In genomic region chr3:57434041-57434440, GRCh38 we compare ENCODE assay signal across 9 cellular contexts.
DNase-seq lines count a peak whose midpoint lies in the region; ATAC-seq and TF ChIP-seq lines count a peak whose summit lies in the region.
"Had no signal": no experiment of that assay in that cellular context is flagged by ENCODE, and none has a peak within 500 bp of the region (broad histone marks: within the 10 kb centered on the region; RNA-seq: fewer than 3 reads in every experiment).

No MANE protein-coding gene starts in this region.

- ATAC-seq in PC-3, result peak; percentile 92
- no peak for ATAC-seq in HG03521 (IDR thresholded peaks at IDR 0.05; ENCODE audit: unreplicated experiment)

- 49% methylated on average over 4 of the region's 4 CpGs for WGBS in esophagus muscularis mucosa

- H3K4me3 ChIP-seq in GM12875 (ENCODE audit: low read depth, low read length) (no peak overlapping the region), PC-3 (ENCODE audit: low read length) (no peak overlapping the region), esophagus muscularis mucosa (no peak overlapping the region)

- DNase-seq in PC-3, result peak; percentile 84
- peak; percentile 49 for DNase-seq in fibroblast of peridontal ligament (ENCODE audit: extremely low read depth)
- DNase-seq in NCI-H2029 (lab: John Stamatoyannopoulos, UW), result no peak
- DNase-seq in nucleus accumbens (lab: John Stamatoyannopoulos, UW), result no peak
- DNase-seq in esophagus muscularis mucosa (ENCODE audit: extremely low spot score), result no peak
- DNase-seq: activated CD4-positive, CD25-positive, alpha-beta regulatory T cell had no signal

- H3K4me1 ChIP-seq in PC-3 (ENCODE audit: insufficient read depth, low read length), result no peaks in the 10 kb centered on the region
- no peaks in the 10 kb centered on the region for H3K4me1 ChIP-seq in esophagus muscularis mucosa

- no peaks in the 10 kb centered on the region for H4K20me1 ChIP-seq in PC-3 (ENCODE audit: low read length)

- POLR2A ChIA-PET in PC-3 (lab: Charles Lee; ENCODE audit: unreplicated experiment), result no interaction called here

- intact Hi-C loops in PC-3 (cut with micrococcal nuclease), result loop anchor here (1.0 to 5.0 kb wide), 4 partner anchors 37 to 332 kb away; partner anchors contain the start of gene APPL1
- intact Hi-C loops in esophagus muscularis mucosa (cut with DNase I), result no loop called here

- no peak for TF ChIP-seq POLR2A in esophagus muscularis mucosa (IDR thresholded peaks at IDR 0.05; ENCODE audit: low read depth)

- no peaks in the 10 kb centered on the region for H3F3A ChIP-seq in PC-3 (ENCODE audit: low read length, unreplicated experiment)

- no peak overlapping the region for H2AFZ ChIP-seq in PC-3 (ENCODE audit: low read length)

- no peaks in the 10 kb centered on the region for H3K9me2 ChIP-seq in PC-3 (replicated peaks; ENCODE audit: low read length)

- H3K27ac ChIP-seq in 22Rv1, result no peak overlapping the region
- H3K27ac ChIP-seq in PC-3 (ENCODE audit: low read length), result no peak overlapping the region
- H3K27ac ChIP-seq in esophagus muscularis mucosa (replicated peaks in 1 of 4), result no peak overlapping the region

- H3K79me2 ChIP-seq in PC-3 (ENCODE audit: low read length), result no peaks in the 10 kb centered on the region

- H3K9me3 ChIP-seq in PC-3 (ENCODE audit: low read length), result no peaks in the 10 kb centered on the region
- no peaks in the 10 kb centered on the region for H3K9me3 ChIP-seq in esophagus muscularis mucosa

- H3K27me3 ChIP-seq in PC-3 (ENCODE audit: low read length) (no peaks in the 10 kb centered on the region), esophagus muscularis mucosa (no peaks in the 10 kb centered on the region)

- TF ChIP-seq CTCF in 22Rv1 (IDR thresholded peaks at IDR 0.05), result peak; percentile 72
- TF ChIP-seq CTCF in GM12875 (IDR thresholded peaks at IDR 0.05; ENCODE audit: borderline replicate concordance, insufficient read depth, low read depth, low read length), result peak; percentile 29; the same call in 1 of the 2 replicates
- TF ChIP-seq CTCF in PC-3 (conservative IDR thresholded peaks at IDR 0.05; ENCODE audit: low read depth, low read length), result peak; percentile 80
- TF ChIP-seq CTCF in esophagus muscularis mucosa (IDR thresholded peaks at IDR 0.05), result peak in 1 of 3 experiments; percentile 34

- BruUV-seq in PC-3 (replicated peaks; lab: Mats Ljungman, UMichigan), result no TSS peak

- CTCF ChIA-PET in PC-3 (lab: Charles Lee), result interaction anchor here (1.0 to 1.7 kb wide), 3 partner anchors 11 to 255 kb away, joined by 3 to 7 read pairs (median 4); no protein-coding TSS in a partner anchor

- TF ChIP-seq EP300 in esophagus muscularis mucosa (IDR thresholded peaks at IDR 0.05), result no peak

- H3K9ac ChIP-seq in PC-3 (ENCODE audit: low read length), result no peak overlapping the region

- H3K36me3 ChIP-seq in PC-3 (ENCODE audit: low read depth, low read length) (no peaks in the 10 kb centered on the region), esophagus muscularis mucosa (no peaks in the 10 kb centered on the region)

- no peak overlapping the region for H3K4me2 ChIP-seq in PC-3 (ENCODE audit: low read length)

Comparison
In these comparisons a context has a peak if more than half of its experiments do, and no peak if none do; other contexts are left out.
1. DNase-seq: peak in PC-3 (single experiment) and fibroblast of peridontal ligament (single experiment); none in NCI-H2029 (single experiment), nucleus accumbens (0 of 56) and esophagus muscularis mucosa (single experiment).